Comparison of ENCODE assay signal across 1 cellular context in the genomic region with DNA sequence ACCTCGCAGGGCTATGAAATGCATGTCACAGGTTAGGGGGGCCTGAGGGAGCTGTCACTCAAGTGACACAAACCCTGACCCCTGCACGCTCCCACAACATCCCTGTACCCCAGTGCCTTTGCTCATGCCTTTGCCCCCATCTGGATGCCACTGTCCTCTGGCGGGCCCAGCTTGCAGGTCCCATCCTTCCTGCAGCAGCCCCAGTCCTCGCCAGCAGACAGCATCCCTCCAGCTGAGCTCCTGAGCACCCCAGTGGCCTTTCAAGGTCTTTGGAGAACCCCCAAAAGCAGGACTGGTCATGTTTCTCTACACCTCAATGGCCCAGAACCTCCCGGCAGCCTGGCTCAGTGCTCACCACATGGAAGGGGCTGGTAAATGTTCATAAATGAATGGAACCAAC.
TF ChIP-seq lines count a peak whose summit lies in the region.

No MANE protein-coding gene starts in this region.

TF ChIP-seq in H1, 55 proteins besides CTCF, POLR2A, EP300 and RAD21:
- TF ChIP-seq KDM1A (IDR thresholded peaks at IDR 0.05; ENCODE audit: borderline replicate concordance, low read length) (peak; percentile 31; the same call in 1 of the 2 replicates), CEBPB (IDR thresholded peaks at IDR 0.05; ENCODE audit: low read depth, low read length) (no peak)
